1 cellular context compared by ENCODE assay signal in genomic region chr17:12664252-12664651, GRCh38.
TF ChIP-seq lines count a peak whose summit lies in the region.

No MANE protein-coding gene starts in this region.

TF ChIP-seq in IMR-90, 13 proteins besides CTCF, POLR2A, EP300 and RAD21:
- TF ChIP-seq SMC3 (IDR thresholded peaks at IDR 0.05; ENCODE audit: low read depth, low read length) (no peak), CHD1 (IDR thresholded peaks at IDR 0.05; ENCODE audit: low read depth, low read length) (no peak), BHLHE40 (IDR thresholded peaks at IDR 0.05; ENCODE audit: low read depth, low read length) (no peak), MAZ (IDR thresholded peaks at IDR 0.05; ENCODE audit: borderline replicate concordance, low read depth, low read length) (no peak), MXI1 (IDR thresholded peaks at IDR 0.05; ENCODE audit: borderline replicate concordance, low read depth, low read length) (no peak), CEBPB (IDR thresholded peaks at IDR 0.05; ENCODE audit: low read depth, low read length) (no peak), MAFK (IDR thresholded peaks at IDR 0.05; ENCODE audit: low read depth, low read length) (no peak), RCOR1 (IDR thresholded peaks at IDR 0.05; ENCODE audit: insufficient replicate concordance, low read length) (no peak), USF2 (IDR thresholded peaks at IDR 0.05; ENCODE audit: low read depth, low read length) (no peak), NFE2L2 (IDR thresholded peaks at IDR 0.05; ENCODE audit: low read depth, low read length) (no peak), FOS (IDR thresholded peaks at IDR 0.05; ENCODE audit: low read depth, low read length) (no peak), RFX5 (IDR thresholded peaks at IDR 0.05; ENCODE audit: low read depth, low read length) (no peak)
- TF ChIP-seq, protein P1, sequence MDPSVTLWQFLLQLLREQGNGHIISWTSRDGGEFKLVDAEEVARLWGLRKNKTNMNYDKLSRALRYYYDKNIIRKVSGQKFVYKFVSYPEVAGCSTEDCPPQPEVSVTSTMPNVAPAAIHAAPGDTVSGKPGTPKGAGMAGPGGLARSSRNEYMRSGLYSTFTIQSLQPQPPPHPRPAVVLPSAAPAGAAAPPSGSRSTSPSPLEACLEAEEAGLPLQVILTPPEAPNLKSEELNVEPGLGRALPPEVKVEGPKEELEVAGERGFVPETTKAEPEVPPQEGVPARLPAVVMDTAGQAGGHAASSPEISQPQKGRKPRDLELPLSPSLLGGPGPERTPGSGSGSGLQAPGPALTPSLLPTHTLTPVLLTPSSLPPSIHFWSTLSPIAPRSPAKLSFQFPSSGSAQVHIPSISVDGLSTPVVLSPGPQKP (IDR thresholded peaks at IDR 0.05; ENCODE audit: borderline replicate concordance, low read depth, low read length), result no peak
